12 cellular contexts compared by ENCODE assay signal in genomic region chr3:110754207-110754916, GRCh38.
"Had no signal": no experiment of that assay in that cellular context is flagged by ENCODE, and none has a peak within 500 bp of the region (broad histone marks: within the 10 kb centered on the region; RNA-seq: fewer than 3 reads in every experiment).

No MANE protein-coding gene starts in this region.

- H3K4me3 ChIP-seq: gastroesophageal sphincter, thoracic aorta had no signal

- H3K36me3 ChIP-seq: gastroesophageal sphincter, thoracic aorta had no signal

- H3K4me1 ChIP-seq: gastroesophageal sphincter had no signal

- DNase-seq: activated CD4-positive, alpha-beta memory T cell treated with anti-CD3 and anti-CD28 coated beads, Interleukin-2, amount 10 ng/mL, durations not matched to agents 7 days and 5 days; activated effector memory CD4-positive, alpha-beta T cell treated with Interleukin-2 at 50 U/mL for 16 hours; activated naive CD4-positive, alpha-beta T cell treated with anti-CD3 and anti-CD28 coated beads, Interleukin-2, amount 50 U/mL, for 16 hours; activated T-cell treated with anti-CD3 and anti-CD28 coated beads, Interleukin-2, amount 50 U/mL, for 4 hours; erythroblast; mammary epithelial cell; naive thymus-derived CD8-positive, alpha-beta T cell; stimulated activated CD4-positive, alpha-beta T cell treated with anti-CD3 and anti-CD28 coated beads, Interleukin-1b, Interleukin-23, amount 100 ng/mL, for 48 hours; T-cell; T1000 had no signal

- H3K27me3 ChIP-seq: gastroesophageal sphincter had no signal

- H3K27ac ChIP-seq: gastroesophageal sphincter, thoracic aorta had no signal

- H3K9me3 ChIP-seq: gastroesophageal sphincter, thoracic aorta had no signal
